22 cellular contexts compared by ENCODE assay signal in the genomic region with DNA sequence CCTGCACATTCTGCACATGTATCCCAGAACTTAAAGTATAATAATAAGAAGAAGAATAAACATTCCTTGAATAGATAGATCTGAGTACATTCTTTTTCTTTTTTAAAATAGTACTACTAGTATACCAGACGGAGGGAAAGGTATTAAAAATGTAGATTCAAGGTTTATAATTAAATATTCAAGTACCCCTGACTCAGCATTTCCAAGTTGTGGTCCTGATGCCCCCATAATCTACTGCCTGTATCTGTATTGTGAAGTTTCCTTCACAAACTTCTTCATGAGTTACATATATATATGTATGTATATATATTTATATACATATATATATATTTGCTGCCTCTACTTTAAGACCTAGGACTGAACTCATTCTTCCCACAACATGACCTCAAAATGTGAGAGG.
"Had no signal": no experiment of that assay in that cellular context is flagged by ENCODE, and none has a peak within 500 bp of the region (broad histone marks: within the 10 kb centered on the region; RNA-seq: fewer than 3 reads in every experiment).

No MANE protein-coding gene starts in this region.

- H3K4me3 Mint-ChIP-seq: dendritic cell treated with granulocyte-macrophage colony-stimulating factor and Interleukin-4, amounts not matched to agents 40 ng/mL and 50 ng/mL, for 4 days; effector memory CD8-positive, alpha-beta T cell; endodermal cell; mesothelial cell of epicardium had no signal

- H3K4me1 Mint-ChIP-seq: endodermal cell, mesothelial cell of epicardium had no signal

- H3K36me3 Mint-ChIP-seq: naive B cell had no signal

- H3K4me1 ChIP-seq: gastrocnemius medialis, left lung, lower lobe of right lung had no signal

- DNase-seq: cortex of kidney; effector CD8-positive, alpha-beta T cell; effector memory CD8-positive, alpha-beta T cell; endodermal cell; erythroblast; esophagus squamous epithelium; gastrocnemius medialis; glutamatergic neuron; head of caudate nucleus; heart right ventricle; hippocampal formation; left cardiac atrium; left lung; left ventricle myocardium superior; lower lobe of right lung; naive B cell had no signal

- H3K27ac Mint-ChIP-seq: dendritic cell treated with granulocyte-macrophage colony-stimulating factor and Interleukin-4, amounts not matched to agents 40 ng/mL and 50 ng/mL, for 4 days; effector memory CD8-positive, alpha-beta T cell; endodermal cell; mesothelial cell of epicardium; naive B cell had no signal

- H3K27me3 Mint-ChIP-seq: dendritic cell treated with granulocyte-macrophage colony-stimulating factor and Interleukin-4, amounts not matched to agents 40 ng/mL and 50 ng/mL, for 4 days had no signal

- H3K27me3 ChIP-seq: esophagus squamous epithelium, gastrocnemius medialis, heart right ventricle, left lung had no signal

- H3K4me3 ChIP-seq: esophagus squamous epithelium, gastrocnemius medialis, heart right ventricle, left lung, lower lobe of right lung, mucosa of descending colon had no signal

- H3K27ac ChIP-seq: epithelial cell of prostate, esophagus squamous epithelium, gastrocnemius medialis, heart right ventricle, left lung, lower lobe of right lung had no signal

- H3K9me3 ChIP-seq: gastrocnemius medialis, mucosa of descending colon had no signal

- H3K9me3 Mint-ChIP-seq: dendritic cell treated with granulocyte-macrophage colony-stimulating factor and Interleukin-4, amounts not matched to agents 40 ng/mL and 50 ng/mL, for 4 days; effector memory CD8-positive, alpha-beta T cell had no signal

- FAIRE-seq: endometrium, islet of Langerhans had no signal

- ATAC-seq: effector memory CD8-positive, alpha-beta T cell; gastrocnemius medialis; lower lobe of right lung had no signal

- H3K36me3 ChIP-seq: esophagus squamous epithelium, gastrocnemius medialis, heart right ventricle, left lung, lower lobe of right lung had no signal
